Comparison of ENCODE assay signal across 1 cellular context in genomic region chr1:55120538-55120937, GRCh38.
TF ChIP-seq lines count a peak whose summit lies in the region.

No MANE protein-coding gene starts in this region.

TF ChIP-seq in GM23338, 12 proteins besides CTCF, POLR2A, EP300 and RAD21 (continued from another document):
- no peak for TF ChIP-seq ZNF462 (CRISPR knock-in tag; IDR thresholded peaks at IDR 0.05)
- no peak for TF ChIP-seq CREB1 (CRISPR knock-in tag; IDR thresholded peaks at IDR 0.05; ENCODE audit: low read depth)
- no peak for TF ChIP-seq NANOG (IDR thresholded peaks at IDR 0.05; ENCODE audit: borderline replicate concordance)
- no peak for TF ChIP-seq ETS1 (IDR thresholded peaks at IDR 0.05)
